ENCODE assay signal across 22 cellular contexts in the genomic region with DNA sequence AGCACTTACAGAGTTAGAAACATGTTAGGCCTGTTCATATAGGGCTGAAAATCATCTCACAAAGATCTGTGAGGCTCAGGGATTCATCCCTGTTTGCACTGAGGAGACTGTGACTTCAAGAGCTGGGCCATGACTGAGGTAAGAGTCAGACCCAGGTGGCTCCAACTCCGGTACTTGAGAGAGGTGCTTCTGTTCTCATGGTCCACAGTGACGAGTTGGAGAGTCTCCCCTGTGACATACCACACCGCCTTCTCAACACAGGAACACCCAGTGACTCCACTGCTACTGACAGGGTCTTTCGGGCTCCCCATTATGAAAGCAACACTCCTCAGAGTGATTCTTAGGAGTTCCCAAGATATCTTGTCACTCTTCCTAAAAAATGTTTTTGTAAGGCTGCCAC. TPM values are rescaled to one million over a fixed set of nuclear protein-coding genes. Genes with fewer than 3 reads are reported as not detected.
A peak's percentile ranks its signal among the peaks of the same experiment; 100 is the strongest.
DNase-seq lines count a peak whose midpoint lies in the region; ATAC-seq, FAIRE-seq and TF ChIP-seq lines count a peak whose summit lies in the region.
"Had no signal": no experiment of that assay in that cellular context is flagged by ENCODE, and none has a peak within 500 bp of the region (broad histone marks: within the 10 kb centered on the region; RNA-seq: fewer than 3 reads in every experiment).

No MANE protein-coding gene starts in this region.

- 82 to 90% methylated on average over 4 of the region's 4 CpGs for WGBS in lung, 2 donors

- H3K27me3 Mint-ChIP-seq in GM23338 (ENCODE audit: insufficient read depth, low read depth, poor library complexity): peaks cover 6% of the 10 kb centered on the region
- H3K27me3 Mint-ChIP-seq in astrocyte (ENCODE audit: low read depth, unreplicated experiment): no peaks in the 10 kb centered on the region
- H3K27me3 Mint-ChIP-seq: progenitor cell of endocrine pancreas had no signal

- TF ChIP-seq CTCF in GM23338 (conservative IDR thresholded peaks at IDR 0.05; ENCODE audit: low read depth in 2 of 2) (no peak), astrocyte (IDR thresholded peaks at IDR 0.05; ENCODE audit: insufficient read depth, low read depth, low read length) (no peak), lung (IDR thresholded peaks at IDR 0.05; ENCODE audit: control extremely low read depth, extremely low read depth) (no peak)

- H2AFZ ChIP-seq in GM23338 (no peak overlapping the region), astrocyte (ENCODE audit: low read depth, low read length) (no peak overlapping the region)

- H3K9me2 ChIP-seq in GM23338 (ENCODE audit: insufficient read depth): no peaks in the 10 kb centered on the region

- ATAC-seq in GM23338 (no peak), lung (ENCODE audit: insufficient read depth, low FRiP score) (no peak), left lobe of liver (no peak)
- ATAC-seq: activated CD4-positive, alpha-beta T cell treated with anti-CD3 and anti-CD28 coated beads for 36 hours; HepG2 had no signal

- no peak overlapping the region for H3K4me3 Mint-ChIP-seq in GM23338
- H3K4me3 Mint-ChIP-seq in astrocyte (ENCODE audit: unreplicated experiment): no peak overlapping the region
- H3K4me3 Mint-ChIP-seq: activated CD4-positive, alpha-beta T cell treated with anti-CD3 and anti-CD28 coated beads for 36 hours; nephron progenitor cell had no signal

- H3K9ac ChIP-seq in astrocyte (ENCODE audit: low read length): no peak overlapping the region
- no peak overlapping the region for H3K9ac ChIP-seq in stomach smooth muscle (ENCODE audit: low read length in 2 of 2)

- no peak overlapping the region for H3K4me2 ChIP-seq in GM23338
- no peak overlapping the region for H3K4me2 ChIP-seq in astrocyte (ENCODE audit: low read length)

- H4K20me1 ChIP-seq in GM23338 (replicated peaks; ENCODE audit: insufficient read depth) (peaks cover 16% of the 10 kb centered on the region), astrocyte (ENCODE audit: insufficient read depth, low read length) (peaks cover 45% of the 10 kb centered on the region)

- H3K4me1 Mint-ChIP-seq in GM23338: peaks cover 41% of the 10 kb centered on the region
- H3K4me1 Mint-ChIP-seq in astrocyte (ENCODE audit: low read depth, unreplicated experiment): peaks cover 74% of the 10 kb centered on the region

- H3K79me2 ChIP-seq in GM23338 (replicated peaks; ENCODE audit: insufficient read depth) (peaks cover 11% of the 10 kb centered on the region), astrocyte (ENCODE audit: insufficient read depth, low read length) (peaks cover 100% of the 10 kb centered on the region)

- H3K27me3 ChIP-seq in GM23338 (ENCODE audit: insufficient read depth) (no peaks in the 10 kb centered on the region), astrocyte (ENCODE audit: insufficient read depth, low read length) (no peaks in the 10 kb centered on the region), lung (ENCODE audit: control insufficient read depth, insufficient read depth) (no peaks in the 10 kb centered on the region), stomach smooth muscle (ENCODE audit: control insufficient read depth in 1 of 2, insufficient read depth in 2 of 2, low read length in 2 of 2) (no peaks in the 10 kb centered on the region)
- H3K27me3 ChIP-seq: cardiac muscle cell, dorsolateral prefrontal cortex had no signal

- H3K36me3 ChIP-seq in GM23338 (ENCODE audit: insufficient read depth) (no peaks in the 10 kb centered on the region), astrocyte (ENCODE audit: insufficient read depth, low read length) (peaks cover 31% of the 10 kb centered on the region), lung (ENCODE audit: control insufficient read depth in 2 of 2, insufficient read depth in 2 of 2, low read length in 2 of 2) (peaks cover 0 to 2% of the 10 kb centered on the region in 2 donors), stomach smooth muscle (ENCODE audit: control insufficient read depth in 2 of 2, insufficient read depth in 2 of 2, low read length in 2 of 2) (peaks cover 5 to 10% of the 10 kb centered on the region in 2 donors)
- H3K36me3 ChIP-seq: cardiac muscle cell, spleen had no signal

- no peak for DNase-seq in GM23338 (ENCODE audit: low spot score)
- DNase-seq in astrocyte (ENCODE audit: low read depth): no peak
- DNase-seq in lung (ENCODE audit: low spot score): no peak
- DNase-seq in left lobe of liver (ENCODE audit: low spot score): no peak
- DNase-seq in RKO (ENCODE audit: low spot score): no peak
- no peak for DNase-seq in activated T-cell treated with anti-CD3 and anti-CD28 coated beads, Interleukin-2, amount 50 U/mL, for 1 hour
- no peak for DNase-seq in stimulated activated CD4-positive, alpha-beta T cell treated with anti-CD3 and anti-CD28 coated beads, Interleukin-2, amount 100 ng/mL, for 24 hours
- DNase-seq: activated CD4-positive, alpha-beta T cell treated with anti-CD3 and anti-CD28 coated beads for 36 hours; dorsolateral prefrontal cortex; NCI-H1105; NCI-H69; nephron progenitor cell; spleen; stimulated activated CD4-positive, alpha-beta T cell treated with anti-CD3 and anti-CD28 coated beads, Interleukin-4, amount 100 ng/mL, for 4 hours had no signal

- H3K27ac ChIP-seq in GM23338 (ENCODE audit: low read depth): 0 out of 2 replicates have a peak overlapping the region, but pooled peaks have one; percentile 30
- peak overlapping the region; percentile 16 for H3K27ac ChIP-seq in astrocyte (ENCODE audit: low read depth, low read length)
- peak overlapping the region; percentile 44 to 71 for H3K27ac ChIP-seq in lung (ENCODE audit: low read depth in 1 of 2, low read length in 1 of 2)
- peak overlapping the region; percentile 67 for H3K27ac ChIP-seq in stomach smooth muscle (ENCODE audit: low read length)
- H3K27ac ChIP-seq: cardiac muscle cell, epithelial cell of prostate, spleen had no signal

- H3K4me1 ChIP-seq in GM23338 (ENCODE audit: insufficient read depth) (0 out of 2 replicates have a peak, but pooled peaks cover 7% of the 10 kb centered on the region), astrocyte (ENCODE audit: insufficient read depth, low read length) (peaks cover 72% of the 10 kb centered on the region), lung (ENCODE audit: control insufficient read depth in 2 of 2, insufficient read depth in 2 of 2, low read length in 2 of 2) (peaks cover 10 to 46% of the 10 kb centered on the region in 2 donors), stomach smooth muscle (ENCODE audit: control insufficient read depth, insufficient read depth, low read length) (peaks cover 84% of the 10 kb centered on the region)

- H3K4me3 ChIP-seq in GM23338: no peak overlapping the region
- H3K4me3 ChIP-seq in astrocyte (ENCODE audit: insufficient read depth, low read depth, low read length): no peak overlapping the region
- H3K4me3 ChIP-seq in lung: no peak overlapping the region
- no peak overlapping the region for H3K4me3 ChIP-seq in stomach smooth muscle (ENCODE audit: low read length in 2 of 2)
- H3K4me3 ChIP-seq: cardiac muscle cell, dorsolateral prefrontal cortex, spleen had no signal

- no peaks in the 10 kb centered on the region for H3F3A ChIP-seq in GM23338 (replicated peaks; ENCODE audit: low read depth)

- H3K27ac Mint-ChIP-seq in GM23338 (no peak overlapping the region), astrocyte (ENCODE audit: unreplicated experiment) (no peak overlapping the region)
- H3K27ac Mint-ChIP-seq: activated CD4-positive, alpha-beta T cell treated with anti-CD3 and anti-CD28 coated beads for 36 hours; activated T-helper 2 cell treated with anti-CD3 and anti-CD28 coated beads, Interferon-gamma antibody, Interleukin-2, Interleukin-4, amounts not matched to agents 10 μg/mL and 5 μg/mL and 100 μg/mL, durations not matched to agents 14 hours and 24 hours and 36 hours; progenitor cell of endocrine pancreas had no signal

- H3K9me3 ChIP-seq in astrocyte (ENCODE audit: insufficient read depth, low read depth, low read length) (no peaks in the 10 kb centered on the region), lung (ENCODE audit: control insufficient read depth in 2 of 2, insufficient read depth in 1 of 2, low read length in 1 of 2) (no peaks in the 10 kb centered on the region), stomach smooth muscle (ENCODE audit: control insufficient read depth in 2 of 2, low read length in 2 of 2) (no peaks in the 10 kb centered on the region)
- H3K9me3 ChIP-seq: spleen had no signal

- H3K36me3 Mint-ChIP-seq in GM23338 (ENCODE audit: low read depth) (peaks cover 13% of the 10 kb centered on the region), astrocyte (ENCODE audit: low read depth, unreplicated experiment) (peaks cover 24% of the 10 kb centered on the region)

- FAIRE-seq in astrocyte (lab: Jason Lieb, UNC): peak; percentile 45
- FAIRE-seq: frontal cortex, HepG2, TTC549 had no signal

- H3K9me3 Mint-ChIP-seq in GM23338 (no peaks in the 10 kb centered on the region), astrocyte (ENCODE audit: unreplicated experiment) (no peaks in the 10 kb centered on the region)
- H3K9me3 Mint-ChIP-seq: activated T-helper 2 cell treated with anti-CD3 and anti-CD28 coated beads, Interferon-gamma antibody, Interleukin-2, Interleukin-4, amounts not matched to agents 10 μg/mL and 5 μg/mL and 100 μg/mL, durations not matched to agents 14 hours and 24 hours and 36 hours; nephron progenitor cell had no signal

RNA-seq across cellular contexts. Expression of a gene that starts 27.4 kb away (rescaled TPM):
- total RNA-seq in GM23338 (2014; rRNA removed; shearing (Covaris generic)): 258 and 272 TPM in 2 replicates
- polyA plus RNA-seq in GM23338 (2016; fragmentation: Nextera tagmentation; extraction: Ambion mirVana): 49.1 and 50.8 TPM in 2 replicates
- total RNA-seq in astrocyte: 1,010 and 1,056 TPM in 2 replicates
- total RNA-seq in lung: 100 to 1,000 TPM; 304 to 544 TPM
- 10 to 100 TPM; 24.9 to 79.0 TPM for polyA plus RNA-seq in lung
- total RNA-seq in left lobe of liver: 46.9 TPM

Comparison
In these comparisons a context has a peak if more than half of its experiments do, and no peak if none do; other contexts are left out.
1. H3K27ac ChIP-seq: peak in every context shown above with its lines; median percentile 67 in stomach smooth muscle; 58 in lung; 30 in GM23338; 16 in astrocyte.